In the genomic region with DNA sequence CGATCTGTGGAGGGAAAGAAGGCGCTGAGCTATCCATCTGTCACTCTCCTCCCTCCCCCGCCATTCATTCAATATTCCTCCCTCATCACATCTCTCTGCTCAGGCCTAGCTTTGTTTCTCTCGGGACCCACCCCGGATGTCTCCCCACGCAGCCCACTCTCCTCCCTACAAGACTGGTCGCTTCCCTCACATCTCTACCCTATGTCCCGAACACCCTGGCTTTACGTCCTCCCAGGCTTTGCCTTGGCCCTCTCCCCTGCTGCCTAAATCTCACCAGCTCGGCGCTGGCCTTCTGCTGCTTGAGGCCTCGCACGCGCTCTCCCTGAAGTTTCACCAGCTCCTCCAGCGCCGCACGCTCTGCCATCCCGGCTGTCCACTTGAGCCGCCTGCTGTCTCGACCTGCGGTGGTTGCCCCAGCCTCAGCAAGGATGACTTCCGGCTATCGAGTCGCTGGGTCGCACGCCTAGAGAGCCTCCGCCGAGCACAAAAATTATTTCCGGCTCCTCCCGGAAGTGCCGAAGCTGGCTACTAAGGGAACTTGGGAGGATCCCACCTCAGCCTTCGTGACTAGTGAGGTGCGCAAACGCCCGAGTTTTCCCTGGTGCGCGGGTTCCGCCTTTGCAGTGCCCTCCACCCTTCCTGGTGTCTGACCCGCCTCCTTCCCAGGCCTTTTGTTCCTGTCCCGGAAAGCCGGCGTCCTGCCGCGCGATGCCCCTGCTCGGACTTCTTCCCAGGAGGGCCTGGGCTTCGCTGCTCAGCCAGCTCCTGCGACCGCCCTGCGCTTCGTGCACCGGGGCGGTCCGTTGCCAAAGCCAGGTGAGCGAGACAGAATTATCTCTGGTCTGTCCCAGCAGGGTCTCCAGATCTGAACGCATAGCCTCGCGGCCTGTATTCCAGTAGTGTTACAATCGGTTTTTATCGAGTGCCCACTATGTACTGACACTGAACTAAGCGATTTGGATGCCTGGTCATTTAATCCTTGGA, we compare ENCODE assay signal across 8 cellular contexts. TPM values are rescaled to one million over a fixed set of nuclear protein-coding genes. Genes with fewer than 3 reads are reported as not detected.
DNase-seq lines count a peak whose midpoint lies in the region; ATAC-seq and TF ChIP-seq lines count a peak whose summit lies in the region.

Gene HARS1 (minus strand): TSS at position 430 of the 984 bp plus-strand sequence. CDS start 66 bp downstream, at position 364.
A gene with protein sequence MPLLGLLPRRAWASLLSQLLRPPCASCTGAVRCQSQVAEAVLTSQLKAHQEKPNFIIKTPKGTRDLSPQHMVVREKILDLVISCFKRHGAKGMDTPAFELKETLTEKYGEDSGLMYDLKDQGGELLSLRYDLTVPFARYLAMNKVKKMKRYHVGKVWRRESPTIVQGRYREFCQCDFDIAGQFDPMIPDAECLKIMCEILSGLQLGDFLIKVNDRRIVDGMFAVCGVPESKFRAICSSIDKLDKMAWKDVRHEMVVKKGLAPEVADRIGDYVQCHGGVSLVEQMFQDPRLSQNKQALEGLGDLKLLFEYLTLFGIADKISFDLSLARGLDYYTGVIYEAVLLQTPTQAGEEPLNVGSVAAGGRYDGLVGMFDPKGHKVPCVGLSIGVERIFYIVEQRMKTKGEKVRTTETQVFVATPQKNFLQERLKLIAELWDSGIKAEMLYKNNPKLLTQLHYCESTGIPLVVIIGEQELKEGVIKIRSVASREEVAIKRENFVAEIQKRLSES (plus strand): TSS at position 515 of the 984 bp plus-strand sequence. CDS start 194 bp downstream, at position 709.

- in situ Hi-C loops in brain microvascular endothelial cell (cut with HindIII; ENCODE audit: low pct_ligation_motif_present, low sequenced_read_pairs) (no loop called here), gastrocnemius medialis (cut with MboI; ENCODE audit: low sequenced_read_pairs in 4 of 4) (no loop called here)

- peak within 1 kb of the TSS; percentile 95 for H3K4me3 ChIP-seq in brain microvascular endothelial cell (ENCODE audit: low read depth, low read length)
- peak within 1 kb of the TSS; percentile 93 for H3K4me3 ChIP-seq in iPS DF 6.9 (ENCODE audit: low read length)
- H3K4me3 ChIP-seq in gastrocnemius medialis = peak within 1 kb of the TSS; percentile 88 to 96 (median 90)

- intact Hi-C loops in gastrocnemius medialis (cut with DNase I; ENCODE audit: low total_unique reads) = loop anchor here (1.0 to 5.0 kb wide), 4 partner anchors 27 to 290 kb away; partner anchors contain the start of genes ANKHD1, IK, NDUFA2 and WDR55

- H3K4me1 ChIP-seq in iPS DF 6.9 (ENCODE audit: control insufficient read depth, insufficient read depth, low read length) (no peaks in the 10 kb centered on the region), gastrocnemius medialis (peaks cover 18 to 40% of the 10 kb centered on the region in 2 donors)

- DNase-seq in NCI-H2107 (lab: John Stamatoyannopoulos, UW) = peak; percentile 79
- DNase-seq in UCSD-AML1 (lab: John Stamatoyannopoulos, UW; ENCODE audit: unreplicated experiment) = peak; percentile 92
- peak; percentile 93 for DNase-seq in brain microvascular endothelial cell
- DNase-seq in iPS DF 6.9 (ENCODE audit: low read depth, low spot score) = peak; percentile 80
- peak; percentile 87 to 90 for DNase-seq in gastrocnemius medialis

- no peaks in the 10 kb centered on the region for H3K27me3 ChIP-seq in brain microvascular endothelial cell (replicated peaks)
- no peaks in the 10 kb centered on the region for H3K27me3 ChIP-seq in iPS DF 6.9 (ENCODE audit: control insufficient read depth, insufficient read depth, low read length)
- H3K27me3 ChIP-seq in gastrocnemius medialis = no peaks in the 10 kb centered on the region

- peak; percentile 96 for ATAC-seq in GM18519 (IDR thresholded peaks at IDR 0.05; ENCODE audit: low FRiP score, unreplicated experiment)
- ATAC-seq in HG03060 (IDR thresholded peaks at IDR 0.05; ENCODE audit: low read depth, unreplicated experiment) = peak; percentile 89
- ATAC-seq in gastrocnemius medialis = peak; percentile 97 to 98

- peak within 1 kb of the TSS; percentile 87 for H3K27ac ChIP-seq in 22Rv1
- H3K27ac ChIP-seq in brain microvascular endothelial cell = peak within 1 kb of the TSS; percentile 41
- H3K27ac ChIP-seq in iPS DF 6.9 (ENCODE audit: low read length) = no peak within 1 kb of the TSS
- peak within 1 kb of the TSS; percentile 85 to 93 (median 90) for H3K27ac ChIP-seq in gastrocnemius medialis

- H3K9me3 ChIP-seq in iPS DF 6.9 (ENCODE audit: control insufficient read depth, insufficient read depth, low read length) = no peaks in the 10 kb centered on the region
- H3K9me3 ChIP-seq in gastrocnemius medialis = no peaks in the 10 kb centered on the region

- WGBS in iPS DF 6.9 (ENCODE audit: insufficient coverage, insufficient read length) = no CpG with 5 or more reads among the region's 61 CpGs

- TF ChIP-seq POLR2A in gastrocnemius medialis (IDR thresholded peaks at IDR 0.05) = peak; percentile 38 to 78

- H3K36me3 ChIP-seq in brain microvascular endothelial cell (replicated peaks) = peaks cover 38% of the 10 kb centered on the region
- peaks cover 11% of the 10 kb centered on the region; the same call in 1 of the 2 replicates for H3K36me3 ChIP-seq in iPS DF 6.9 (ENCODE audit: control insufficient read depth, insufficient read depth, low read length)
- H3K36me3 ChIP-seq in gastrocnemius medialis = peaks cover 3 to 52% of the 10 kb centered on the region in 2 donors

- TF ChIP-seq CTCF in 22Rv1 (IDR thresholded peaks at IDR 0.05) (no peak), brain microvascular endothelial cell (IDR thresholded peaks at IDR 0.05; ENCODE audit: low read depth, low read length, missing control alignments) (peak; percentile 5), gastrocnemius medialis (IDR thresholded peaks at IDR 0.05 in 4 of 5, conservative IDR thresholded peaks at IDR 0.05 in 1 of 5) (no peak)

RNA-seq across cellular contexts. Expression of gene HARS1, which starts in this region (rescaled TPM):
- total RNA-seq in gastrocnemius medialis = 10 to 100 TPM; 38.2 to 72.9 (median 59.4) TPM

RNA-seq across cellular contexts. Expression of the second gene that starts in this region (rescaled TPM):
- total RNA-seq in gastrocnemius medialis = 10 to 100 TPM; 25.2 to 36.0 (median 27.0) TPM
